2 cellular contexts compared by ENCODE assay signal in genomic region chr12:131137836-131138637, GRCh38.
TF ChIP-seq lines count a peak whose summit lies in the region.

No MANE protein-coding gene starts in this region.

TF ChIP-seq in SK-N-SH, 30 proteins besides CTCF, POLR2A, EP300 and RAD21 (continued from another document):
- TF ChIP-seq PBX3 (IDR thresholded peaks at IDR 0.05) (no peak), FOXJ3 (CRISPR knock-in tag; IDR thresholded peaks at IDR 0.05) (no peak), EZH2phosphoT487 (IDR thresholded peaks at IDR 0.05; ENCODE audit: borderline replicate concordance, low read depth) (no peak), MEF2A (IDR thresholded peaks at IDR 0.05; ENCODE audit: borderline replicate concordance, low read depth) (no peak), TAF1 (IDR thresholded peaks at IDR 0.05; ENCODE audit: borderline replicate concordance, low read depth, low read length) (no peak)
- TF ChIP-seq, protein P1, sequence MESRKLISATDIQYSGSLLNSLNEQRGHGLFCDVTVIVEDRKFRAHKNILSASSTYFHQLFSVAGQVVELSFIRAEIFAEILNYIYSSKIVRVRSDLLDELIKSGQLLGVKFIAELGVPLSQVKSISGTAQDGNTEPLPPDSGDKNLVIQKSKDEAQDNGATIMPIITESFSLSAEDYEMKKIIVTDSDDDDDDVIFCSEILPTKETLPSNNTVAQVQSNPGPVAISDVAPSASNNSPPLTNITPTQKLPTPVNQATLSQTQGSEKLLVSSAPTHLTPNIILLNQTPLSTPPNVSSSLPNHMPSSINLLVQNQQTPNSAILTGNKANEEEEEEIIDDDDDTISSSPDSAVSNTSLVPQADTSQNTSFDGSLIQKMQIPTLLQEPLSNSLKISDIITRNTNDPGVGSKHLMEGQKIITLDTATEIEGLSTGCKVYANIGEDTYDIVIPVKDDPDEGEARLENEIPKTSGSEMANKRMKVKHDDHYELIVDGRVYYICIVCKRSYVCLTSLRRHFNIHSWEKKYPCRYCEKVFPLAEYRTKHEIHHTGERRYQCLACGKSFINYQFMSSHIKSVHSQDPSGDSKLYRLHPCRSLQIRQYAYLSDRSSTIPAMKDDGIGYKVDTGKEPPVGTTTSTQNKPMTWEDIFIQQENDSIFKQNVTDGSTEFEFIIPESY (IDR thresholded peaks at IDR 0.05; ENCODE audit: borderline replicate concordance, low read depth) = no peak

TF ChIP-seq in SK-N-SH treated with all-trans-retinoic acid at 6 μM for 48 hours, 23 proteins besides CTCF, POLR2A, EP300 and RAD21 (continued from another document):
- TF ChIP-seq TSHZ2 (CRISPR knock-in tag; IDR thresholded peaks at IDR 0.05) = no peak
- TF ChIP-seq, protein P2, sequence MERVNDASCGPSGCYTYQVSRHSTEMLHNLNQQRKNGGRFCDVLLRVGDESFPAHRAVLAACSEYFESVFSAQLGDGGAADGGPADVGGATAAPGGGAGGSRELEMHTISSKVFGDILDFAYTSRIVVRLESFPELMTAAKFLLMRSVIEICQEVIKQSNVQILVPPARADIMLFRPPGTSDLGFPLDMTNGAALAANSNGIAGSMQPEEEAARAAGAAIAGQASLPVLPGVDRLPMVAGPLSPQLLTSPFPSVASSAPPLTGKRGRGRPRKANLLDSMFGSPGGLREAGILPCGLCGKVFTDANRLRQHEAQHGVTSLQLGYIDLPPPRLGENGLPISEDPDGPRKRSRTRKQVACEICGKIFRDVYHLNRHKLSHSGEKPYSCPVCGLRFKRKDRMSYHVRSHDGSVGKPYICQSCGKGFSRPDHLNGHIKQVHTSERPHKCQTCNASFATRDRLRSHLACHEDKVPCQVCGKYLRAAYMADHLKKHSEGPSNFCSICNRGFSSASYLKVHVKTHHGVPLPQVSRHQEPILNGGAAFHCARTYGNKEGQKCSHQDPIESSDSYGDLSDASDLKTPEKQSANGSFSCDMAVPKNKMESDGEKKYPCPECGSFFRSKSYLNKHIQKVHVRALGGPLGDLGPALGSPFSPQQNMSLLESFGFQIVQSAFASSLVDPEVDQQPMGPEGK (CRISPR knock-in tag; IDR thresholded peaks at IDR 0.05; ENCODE audit: borderline replicate concordance) = no peak
- TF ChIP-seq RARB (CRISPR knock-in tag; IDR thresholded peaks at IDR 0.05) = no peak
- no peak for TF ChIP-seq ZFP3 (CRISPR knock-in tag; IDR thresholded peaks at IDR 0.05)
- TF ChIP-seq POU6F1 (CRISPR knock-in tag; IDR thresholded peaks at IDR 0.05; ENCODE audit: borderline replicate concordance, low read depth) = no peak
- TF ChIP-seq ARNTL (CRISPR knock-in tag; IDR thresholded peaks at IDR 0.05; ENCODE audit: borderline replicate concordance, low read depth) = no peak
- TF ChIP-seq BACH2 (CRISPR knock-in tag; IDR thresholded peaks at IDR 0.05; ENCODE audit: borderline replicate concordance) = no peak
- no peak for TF ChIP-seq GLIS3 (CRISPR knock-in tag; IDR thresholded peaks at IDR 0.05)
- TF ChIP-seq, protein P3, sequence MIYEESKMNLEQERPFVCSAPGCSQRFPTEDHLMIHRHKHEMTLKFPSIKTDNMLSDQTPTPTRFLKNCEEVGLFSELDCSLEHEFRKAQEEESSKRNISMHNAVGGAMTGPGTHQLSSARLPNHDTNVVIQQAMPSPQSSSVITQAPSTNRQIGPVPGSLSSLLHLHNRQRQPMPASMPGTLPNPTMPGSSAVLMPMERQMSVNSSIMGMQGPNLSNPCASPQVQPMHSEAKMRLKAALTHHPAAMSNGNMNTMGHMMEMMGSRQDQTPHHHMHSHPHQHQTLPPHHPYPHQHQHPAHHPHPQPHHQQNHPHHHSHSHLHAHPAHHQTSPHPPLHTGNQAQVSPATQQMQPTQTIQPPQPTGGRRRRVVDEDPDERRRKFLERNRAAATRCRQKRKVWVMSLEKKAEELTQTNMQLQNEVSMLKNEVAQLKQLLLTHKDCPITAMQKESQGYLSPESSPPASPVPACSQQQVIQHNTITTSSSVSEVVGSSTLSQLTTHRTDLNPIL (CRISPR knock-in tag; IDR thresholded peaks at IDR 0.05; ENCODE audit: low read depth) = no peak
- no peak for TF ChIP-seq OSR1 (CRISPR knock-in tag; IDR thresholded peaks at IDR 0.05)
- no peak for TF ChIP-seq ZNF70 (CRISPR knock-in tag; IDR thresholded peaks at IDR 0.05)
